ENCODE assay signal across 8 cellular contexts in the genomic region with DNA sequence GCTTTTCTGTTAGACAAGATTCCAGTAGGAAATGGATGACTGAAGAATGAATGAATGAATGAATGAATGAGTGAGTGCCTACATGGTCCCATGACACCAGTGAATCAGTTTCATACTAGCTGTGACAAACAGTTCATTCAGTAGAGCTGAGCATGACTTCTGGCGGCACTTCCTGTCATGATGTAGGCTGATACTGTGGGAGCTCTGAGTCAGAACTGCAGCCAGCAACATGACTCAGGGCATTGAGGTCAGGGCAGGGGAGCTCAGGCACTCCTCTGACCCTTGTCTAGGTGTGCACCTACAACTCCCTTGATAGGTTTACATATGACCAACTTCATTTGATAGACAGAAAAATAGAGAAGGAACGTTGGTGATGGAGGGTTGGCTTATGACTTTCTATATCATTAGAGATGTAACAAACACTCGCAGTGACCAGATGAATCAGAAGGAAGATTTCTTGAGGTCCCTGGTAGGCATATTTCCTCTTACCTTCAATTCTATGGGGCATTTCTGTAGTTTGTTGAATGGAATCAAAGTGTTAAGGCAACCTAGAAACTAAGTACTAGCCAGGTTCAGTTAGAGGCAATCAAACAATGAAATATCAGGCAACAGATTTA.
DNase-seq lines count a peak whose midpoint lies in the region; ATAC-seq, FAIRE-seq and TF ChIP-seq lines count a peak whose summit lies in the region.

No MANE protein-coding gene starts in this region.

- H3K4me1 ChIP-seq in ACC112 (ENCODE audit: control insufficient read depth, insufficient read depth, low read length, unreplicated experiment) (peaks cover 39% of the 10 kb centered on the region), K562 (replicated peaks in 1 of 2; ENCODE audit: control insufficient read depth in 2 of 2, insufficient read depth in 2 of 2, low read length in 2 of 2) (peaks cover 0 to 3% of the 10 kb centered on the region in 2 experiments; a peak in 4 of 5 replicates), mesodermal cell (ENCODE audit: control insufficient read depth, insufficient read depth, low read length, poor library complexity, severe bottlenecking) (peaks cover 30% of the 10 kb centered on the region)
- H3K4me1 ChIP-seq in CD8-positive, alpha-beta memory T cell (ENCODE audit: insufficient read depth, low read length): no peaks in the 10 kb centered on the region

- WGBS in K562 (ENCODE audit: insufficient coverage, low coverage, missing lambda C conversion rate): 13% methylated on average over 3 of the region's 3 CpGs
- whole genome bisulfite sequencing in mesodermal cell (ENCODE audit: insufficient coverage in 2 of 2), 2 experiments: 74 to 83% methylated on average over 1 to 3 of the region's 3 CpGs

- TF ChIP-seq POLR2A in K562 (conservative IDR thresholded peaks at IDR 0.05): no peak

- H3K9me3 ChIP-seq in K562 (replicated peaks; ENCODE audit: control insufficient read depth, insufficient read depth, low read depth, low read length) (no peaks in the 10 kb centered on the region), mesodermal cell (ENCODE audit: control insufficient read depth, low read length) (no peaks in the 10 kb centered on the region)
- no peaks in the 10 kb centered on the region for H3K9me3 ChIP-seq in CD8-positive, alpha-beta memory T cell (ENCODE audit: low read length)

- no peak overlapping the region for H3K9ac ChIP-seq in K562 (ENCODE audit: insufficient read depth in 1 of 2, low read depth in 2 of 2, low read length in 2 of 2)

- ATAC-seq in HG03175 (IDR thresholded peaks at IDR 0.05; ENCODE audit: unreplicated experiment) (peak; percentile 100), K562 (peak; percentile 98)

- TF ChIP-seq RAD21 in K562 (CRISPR knock-in tag; conservative IDR thresholded peaks at IDR 0.05 in 1 of 2, IDR thresholded peaks at IDR 0.05 in 1 of 2): peak in 1 of 2 experiments; percentile 17; a peak in 2 of 4 replicates

- in situ Hi-C loops in K562 (cut with MboI): no loop called here

- no TSS peak for BruUV-seq in K562 (replicated peaks; lab: Mats Ljungman, UMichigan)

- peak overlapping the region; percentile 68 for H3K27ac Mint-ChIP-seq in T-helper 2 cell treated with Interferon-gamma antibody and Interleukin-4, amounts not matched to agents 5 μg/mL and 100 μg/mL, for 36 hours
- peak overlapping the region in 3 of 8 donors; percentile 7 to 25 (median 21) for H3K27ac Mint-ChIP-seq in CD8-positive, alpha-beta memory T cell

- H3K27me3 ChIP-seq in ACC112 (ENCODE audit: insufficient read depth, low read length) (no peaks in the 10 kb centered on the region), K562 (ENCODE audit: control insufficient read depth in 2 of 2, insufficient read depth in 2 of 2, low read length in 2 of 2) (no peaks in the 10 kb centered on the region)
- no peaks in the 10 kb centered on the region for H3K27me3 ChIP-seq in CD8-positive, alpha-beta memory T cell (ENCODE audit: insufficient read depth, low read length, poor library complexity, severe bottlenecking)

- peaks cover 11% of the 10 kb centered on the region for H3K4me1 Mint-ChIP-seq in T-helper 2 cell treated with Interferon-gamma antibody and Interleukin-4, amounts not matched to agents 5 μg/mL and 100 μg/mL, for 36 hours (ENCODE audit: low read depth)
- peaks cover 4 to 9% (median 8%) of the 10 kb centered on the region in 3 donors for H3K4me1 Mint-ChIP-seq in CD8-positive, alpha-beta memory T cell

- TF ChIP-seq CTCF in K562 (IDR thresholded peaks at IDR 0.05 in 2 of 3, conservative IDR thresholded peaks at IDR 0.05 in 1 of 3; ENCODE audit: insufficient read depth in 2 of 3, low read depth in 1 of 3, low read length in 3 of 3): no peak

- intact Hi-C loops in K562 (cut with micrococcal nuclease): loop anchor here (10.0 kb wide), 2 partner anchors 527 to 627 kb away; no protein-coding TSS in a partner anchor

- peak overlapping the region; percentile 76 for H3K27ac ChIP-seq in ACC112 (ENCODE audit: low read depth, low read length)
- peak overlapping the region; percentile 76 for H3K27ac ChIP-seq in K562 (ENCODE audit: extremely low read depth, low read depth, low read length)
- H3K27ac ChIP-seq in mesodermal cell (ENCODE audit: low read depth, low read length, severe bottlenecking): peak overlapping the region; percentile 77
- H3K27ac ChIP-seq in CD8-positive, alpha-beta memory T cell (ENCODE audit: low read depth, low read length): no peak overlapping the region

- no peaks in the 10 kb centered on the region for H4K20me1 ChIP-seq in K562 (replicated peaks; ENCODE audit: control insufficient read depth, insufficient read depth, low read length)

- H3K79me2 ChIP-seq in ACC112 (ENCODE audit: control insufficient read depth, insufficient read depth, low read length, unreplicated experiment) (no peaks in the 10 kb centered on the region), K562 (ENCODE audit: control insufficient read depth, insufficient read depth, low read length) (no peaks in the 10 kb centered on the region)

- H2AFZ ChIP-seq in ACC112 (ENCODE audit: low read length, unreplicated experiment) (no peak overlapping the region), K562 (ENCODE audit: low read depth, low read length) (0 out of 2 replicates have a peak overlapping the region, but pooled peaks have one; percentile 5)

- H3K27me3 Mint-ChIP-seq in T-helper 2 cell treated with Interferon-gamma antibody and Interleukin-4, amounts not matched to agents 5 μg/mL and 100 μg/mL, for 36 hours (ENCODE audit: low read depth): peaks cover 2% of the 10 kb centered on the region
- peaks cover 0 to 3% of the 10 kb centered on the region in 2 donors for H3K27me3 Mint-ChIP-seq in CD8-positive, alpha-beta memory T cell

- FAIRE-seq in GM19239 (lab: Jason Lieb, UNC): peak; percentile 42
- FAIRE-seq in K562 (lab: Jason Lieb, UNC): peak; percentile 98

- no peak overlapping the region for H3K4me3 Mint-ChIP-seq in T-helper 2 cell treated with Interferon-gamma antibody and Interleukin-4, amounts not matched to agents 5 μg/mL and 100 μg/mL, for 36 hours
- no peak overlapping the region for H3K4me3 Mint-ChIP-seq in CD8-positive, alpha-beta memory T cell

- CTCF ChIA-PET in K562 (lab: Yijun Ruan, JAX; ENCODE audit: low intra/inter-chr PET ratio): no interaction called here
- CTCF ChIA-PET in CD8-positive, alpha-beta memory T cell (lab: Charles Lee): interaction anchor here (1.2 to 1.5 kb wide), 3 partner anchors 10 to 315 kb away, joined by 3 to 9 read pairs (median 4); no protein-coding TSS in a partner anchor

- no peaks in the 10 kb centered on the region for H3K36me3 Mint-ChIP-seq in T-helper 2 cell treated with Interferon-gamma antibody and Interleukin-4, amounts not matched to agents 5 μg/mL and 100 μg/mL, for 36 hours (ENCODE audit: low read depth)
- H3K36me3 Mint-ChIP-seq in CD8-positive, alpha-beta memory T cell: no peaks in the 10 kb centered on the region

- no peaks in the 10 kb centered on the region for H3K9me1 ChIP-seq in K562 (ENCODE audit: control insufficient read depth, insufficient read depth, low read length)

- no peak overlapping the region for H3K4me3 ChIP-seq in ACC112 (ENCODE audit: low read depth, low read length)
- H3K4me3 ChIP-seq in K562: no peak overlapping the region
- H3K4me3 ChIP-seq in mesodermal cell (ENCODE audit: extremely low read depth, insufficient read depth, low read length, poor library complexity, severe bottlenecking): no peak overlapping the region
- no peak overlapping the region for H3K4me3 ChIP-seq in CD8-positive, alpha-beta memory T cell (ENCODE audit: low read length)

- peak overlapping the region; percentile 50 for H3K4me2 ChIP-seq in K562 (ENCODE audit: insufficient read depth, low read length)

- H3K36me3 ChIP-seq in ACC112 (ENCODE audit: insufficient read depth, low read length): no peaks in the 10 kb centered on the region
- H3K36me3 ChIP-seq in K562 (ENCODE audit: control insufficient read depth, insufficient read depth, low read length): no peaks in the 10 kb centered on the region
- no peaks in the 10 kb centered on the region for H3K36me3 ChIP-seq in mesodermal cell (ENCODE audit: control insufficient read depth, insufficient read depth, low read length)
- no peaks in the 10 kb centered on the region for H3K36me3 ChIP-seq in CD8-positive, alpha-beta memory T cell (ENCODE audit: insufficient read depth, low read length)

- DNase-seq in GM19239 (ENCODE audit: insufficient read length, low spot score) (peak; percentile 33), K562 (ENCODE audit: extremely low read depth in 1 of 4, low spot score in 3 of 4) (peak; percentile 36 to 79 (median 48)), stromal cell of bone marrow (ENCODE audit: low read depth) (peak; percentile 86)
- peak; percentile 87 for DNase-seq in T-helper 2 cell treated with Interferon-gamma antibody and Interleukin-4, amounts not matched to agents 5 μg/mL and 100 μg/mL, for 36 hours (ENCODE audit: low spot score)
- no peak for DNase-seq in CD8-positive, alpha-beta memory T cell

- no peaks in the 10 kb centered on the region for H3K9me3 Mint-ChIP-seq in T-helper 2 cell treated with Interferon-gamma antibody and Interleukin-4, amounts not matched to agents 5 μg/mL and 100 μg/mL, for 36 hours
- no peaks in the 10 kb centered on the region for H3K9me3 Mint-ChIP-seq in CD8-positive, alpha-beta memory T cell

- POLR2A ChIA-PET in K562 (lab: Yijun Ruan, JAX): no interaction called here
- POLR2A ChIA-PET in CD8-positive, alpha-beta memory T cell (lab: Charles Lee): no interaction called here

- peak; percentile 56; the same call in 1 of the 2 replicates for TF ChIP-seq EP300 in K562 (IDR thresholded peaks at IDR 0.05; ENCODE audit: low read length)

TF ChIP-seq in K562, 482 proteins besides CTCF, POLR2A, EP300 and RAD21 (continues in another document):
- TF ChIP-seq ZFP36 (IDR thresholded peaks at IDR 0.05; ENCODE audit: low read depth, low read length, partially characterized antibody) (peak; percentile 9), NRF1 (conservative IDR thresholded peaks at IDR 0.05 in 1 of 2, IDR thresholded peaks at IDR 0.05 in 1 of 2) (peak; percentile 59 to 69), ZNF398 (CRISPR knock-in tag; IDR thresholded peaks at IDR 0.05) (no peak), TEAD4 (IDR thresholded peaks at IDR 0.05; ENCODE audit: low read length) (0 out of 2 replicates have a peak, but pooled peaks have one; percentile 7), TEAD4 (CRISPR knock-in tag; IDR thresholded peaks at IDR 0.05; ENCODE audit: borderline replicate concordance) (no peak)

Comparison
In these comparisons a context has a peak if more than half of its experiments do, and no peak if none do; other contexts are left out.
1. DNase-seq: peak in GM19239 (single experiment), T-helper 2 cell treated with Interferon-gamma antibody and Interleukin-4, amounts not matched to agents 5 μg/mL and 100 μg/mL, for 36 hours (single experiment), K562 (4 of 4) and stromal cell of bone marrow (single experiment); none in CD8-positive, alpha-beta memory T cell (0 of 5).